1 cellular context compared by ENCODE assay signal in genomic region chr19:1271528-1272422, GRCh38.
TF ChIP-seq lines count a peak whose summit lies in the region.

No MANE protein-coding gene starts in this region.

TF ChIP-seq in K562, 482 proteins besides CTCF, POLR2A, EP300 and RAD21 (continues in another document):
- no peak for TF ChIP-seq KDM1A (IDR thresholded peaks at IDR 0.05)
- no peak for TF ChIP-seq ZMIZ1 (IDR thresholded peaks at IDR 0.05; ENCODE audit: low read depth in 2 of 2, low read length in 2 of 2)
- TF ChIP-seq ZNF124 (CRISPR knock-in tag; IDR thresholded peaks at IDR 0.05) = no peak
- no peak for TF ChIP-seq ELF4 (CRISPR knock-in tag; IDR thresholded peaks at IDR 0.05)
- TF ChIP-seq ZNF23 (CRISPR knock-in tag; IDR thresholded peaks at IDR 0.05) = no peak
- TF ChIP-seq NR0B1 (IDR thresholded peaks at IDR 0.05; ENCODE audit: partially characterized antibody) = no peak
- no peak for TF ChIP-seq ZNF639 (CRISPR knock-in tag; conservative IDR thresholded peaks at IDR 0.05 in 1 of 2, IDR thresholded peaks at IDR 0.05 in 1 of 2)
- no peak for TF ChIP-seq HNRNPL (IDR thresholded peaks at IDR 0.05; ENCODE audit: low read depth, low read length)
- no peak for TF ChIP-seq NFIX (CRISPR knock-in tag; IDR thresholded peaks at IDR 0.05; ENCODE audit: low read depth)
- TF ChIP-seq PCBP1 (IDR thresholded peaks at IDR 0.05; ENCODE audit: low read depth, low read length, poor library complexity, severe bottlenecking) = no peak
- TF ChIP-seq SETDB1 (IDR thresholded peaks at IDR 0.05; ENCODE audit: low read length) = no peak
- no peak for TF ChIP-seq SMAD2 (IDR thresholded peaks at IDR 0.05; ENCODE audit: low read depth, low read length)
- TF ChIP-seq RNF219 (CRISPR knock-in tag; IDR thresholded peaks at IDR 0.05) = no peak
- TF ChIP-seq ZNF717 (CRISPR knock-in tag; IDR thresholded peaks at IDR 0.05) = no peak
- TF ChIP-seq MXD1 (CRISPR knock-in tag; IDR thresholded peaks at IDR 0.05; ENCODE audit: borderline replicate concordance, poor library complexity, severe bottlenecking) = no peak
- TF ChIP-seq ZNF280B (CRISPR knock-in tag; IDR thresholded peaks at IDR 0.05) = no peak
- TF ChIP-seq EWSR1 (IDR thresholded peaks at IDR 0.05; ENCODE audit: borderline replicate concordance, low read depth, partially characterized antibody) = no peak
- no peak for TF ChIP-seq KLF6 (CRISPR knock-in tag; IDR thresholded peaks at IDR 0.05; ENCODE audit: borderline replicate concordance)
- TF ChIP-seq MIER1 (IDR thresholded peaks at IDR 0.05; ENCODE audit: low read depth) = no peak
- TF ChIP-seq PTBP1 (IDR thresholded peaks at IDR 0.05; ENCODE audit: low read depth, low read length) = no peak
- no peak for TF ChIP-seq PREB (CRISPR knock-in tag; IDR thresholded peaks at IDR 0.05)
- TF ChIP-seq ERF (CRISPR knock-in tag; IDR thresholded peaks at IDR 0.05) = no peak
- no peak for TF ChIP-seq ZBTB8A (IDR thresholded peaks at IDR 0.05; ENCODE audit: partially characterized antibody)
- TF ChIP-seq MNT (conservative IDR thresholded peaks at IDR 0.05) = peak; percentile 51 to 56; a peak in 3 of 4 replicates
- TF ChIP-seq RBM22 (IDR thresholded peaks at IDR 0.05; ENCODE audit: low read depth, low read length, poor library complexity, severe bottlenecking) = peak; percentile 65
- no peak for TF ChIP-seq CHAMP1 (IDR thresholded peaks at IDR 0.05)
- TF ChIP-seq CBX3 (IDR thresholded peaks at IDR 0.05; ENCODE audit: borderline replicate concordance in 1 of 2, low read length in 2 of 2) = no peak
- TF ChIP-seq HOMEZ (CRISPR knock-in tag; IDR thresholded peaks at IDR 0.05) = no peak
- TF ChIP-seq MAX (CRISPR knock-in tag; IDR thresholded peaks at IDR 0.05) = peak; percentile 67
- TF ChIP-seq ZNF551 (CRISPR knock-in tag; IDR thresholded peaks at IDR 0.05) = no peak
- TF ChIP-seq ATF7 (IDR thresholded peaks at IDR 0.05) = no peak
- no peak for TF ChIP-seq BHLHE40 (IDR thresholded peaks at IDR 0.05; ENCODE audit: low read length)
- no peak for TF ChIP-seq MYBL2 (IDR thresholded peaks at IDR 0.05; ENCODE audit: low read depth)
- TF ChIP-seq MYBL2 (CRISPR knock-in tag; IDR thresholded peaks at IDR 0.05; ENCODE audit: borderline replicate concordance) = no peak
- TF ChIP-seq ZNF707 (CRISPR knock-in tag; conservative IDR thresholded peaks at IDR 0.05) = no peak
- TF ChIP-seq ZSCAN29 (IDR thresholded peaks at IDR 0.05) = no peak
- no peak for TF ChIP-seq CBX1 (IDR thresholded peaks at IDR 0.05; ENCODE audit: low read depth)
- TF ChIP-seq ZBTB9 (CRISPR knock-in tag; IDR thresholded peaks at IDR 0.05) = no peak
- no peak for TF ChIP-seq ZNF280A (IDR thresholded peaks at IDR 0.05; ENCODE audit: low read depth, partially characterized antibody)
- no peak for TF ChIP-seq KHSRP (IDR thresholded peaks at IDR 0.05)
